Comparison of ENCODE assay signal across 19 cellular contexts in genomic region chr12:101799774-101800173, GRCh38. TPM values are rescaled to one million over a fixed set of nuclear protein-coding genes. Genes with fewer than 3 reads are reported as not detected.
DNase-seq lines count a peak whose midpoint lies in the region; ATAC-seq and TF ChIP-seq lines count a peak whose summit lies in the region.
"Had no signal": no experiment of that assay in that cellular context is flagged by ENCODE, and none has a peak within 500 bp of the region (broad histone marks: within the 10 kb centered on the region; RNA-seq: fewer than 3 reads in every experiment).

No MANE protein-coding gene starts in this region.

- no peak overlapping the region for H2AFZ ChIP-seq in trophoblast cell (ENCODE audit: insufficient read depth, low read length, poor library complexity)

- H3K4ac ChIP-seq in trophoblast cell (ENCODE audit: low read depth, low read length) = no peak overlapping the region

- H3K4me1 ChIP-seq in trophoblast cell (ENCODE audit: control insufficient read depth in 1 of 2, insufficient read depth in 2 of 2, low read length in 2 of 2) = no peaks in the 10 kb centered on the region
- H3K4me1 ChIP-seq: SJSA1 had no signal

- H3K4me3 ChIP-seq in trophoblast cell (ENCODE audit: low read depth, low read length) = no peak overlapping the region
- H3K4me3 ChIP-seq: SJSA1, testis had no signal

- no peak overlapping the region for H4K12ac ChIP-seq in trophoblast cell (ENCODE audit: low read depth, low read length)

- H3K18ac ChIP-seq in trophoblast cell (ENCODE audit: low read length) = no peak overlapping the region

- H2AK5ac ChIP-seq in trophoblast cell (ENCODE audit: low read length) = no peak overlapping the region

- H4K91ac ChIP-seq in trophoblast cell (ENCODE audit: low read depth, low read length) = no peak overlapping the region

- no peak overlapping the region for H2BK12ac ChIP-seq in trophoblast cell (ENCODE audit: low read length)

- TF ChIP-seq CTCF in activated CD8-positive, alpha-beta T cell treated with anti-CD3 and anti-CD28 coated beads for 36 hours (IDR thresholded peaks at IDR 0.05) = no peak

- ATAC-seq in activated naive CD4-positive, alpha-beta T cell treated with anti-CD3 and anti-CD28 coated beads, Interleukin-2, amount 50 U/mL, for 72 hours = peak; percentile 57 to 81
- ATAC-seq in HG02623 (IDR thresholded peaks at IDR 0.05; ENCODE audit: unreplicated experiment) = peak; percentile 44
- peak; percentile 65 for ATAC-seq in activated CD8-positive, alpha-beta T cell treated with anti-CD3 and anti-CD28 coated beads for 36 hours
- ATAC-seq in stimulated activated naive CD8-positive, alpha-beta T cell treated with anti-CD3 and anti-CD28 coated beads, Interleukin-15, amount 100 ng/mL, for 72 hours = peak; percentile 85

- peaks cover 0 to 5% of the 10 kb centered on the region in 2 donors for H3K9me3 Mint-ChIP-seq in activated naive CD4-positive, alpha-beta T cell treated with anti-CD3 and anti-CD28 coated beads, Interleukin-2, amount 50 U/mL, for 72 hours
- no peaks in the 10 kb centered on the region for H3K9me3 Mint-ChIP-seq in activated CD8-positive, alpha-beta T cell treated with anti-CD3 and anti-CD28 coated beads for 36 hours
- H3K9me3 Mint-ChIP-seq in stimulated activated naive CD8-positive, alpha-beta T cell treated with anti-CD3 and anti-CD28 coated beads, Interleukin-15, amount 100 ng/mL, for 72 hours = peaks cover 0 to 5% of the 10 kb centered on the region in 2 donors
- H3K9me3 Mint-ChIP-seq: nephron had no signal

- CTCF ChIA-PET in activated CD8-positive, alpha-beta T cell treated with anti-CD3 and anti-CD28 coated beads for 36 hours (lab: Charles Lee) = interaction anchor here (1.2 to 4.4 kb wide), 2 partner anchors 24 to 31 kb away, joined by 5 to 23 read pairs; partner anchors contain the start of gene GNPTAB

- intact Hi-C loops in activated CD8-positive, alpha-beta T cell treated with anti-CD3 and anti-CD28 coated beads for 36 hours (cut with micrococcal nuclease) = no loop called here

- H3K36me3 ChIP-seq in trophoblast cell (ENCODE audit: control insufficient read depth in 1 of 2, insufficient read depth in 2 of 2, low read length in 2 of 2) = no peaks in the 10 kb centered on the region
- H3K36me3 ChIP-seq: SJSA1 had no signal

- no peaks in the 10 kb centered on the region for H3K79me1 ChIP-seq in trophoblast cell (ENCODE audit: low read length)

- POLR2A ChIA-PET in activated CD8-positive, alpha-beta T cell treated with anti-CD3 and anti-CD28 coated beads for 36 hours (lab: Charles Lee) = interaction anchor here (0.7 kb wide), 1 partner anchor 26 kb away, joined by 3 read pairs; no protein-coding TSS in a partner anchor

- H3K27me3 Mint-ChIP-seq in activated CD8-positive, alpha-beta T cell treated with anti-CD3 and anti-CD28 coated beads for 36 hours = no peaks in the 10 kb centered on the region
- no peaks in the 10 kb centered on the region for H3K27me3 Mint-ChIP-seq in stimulated activated naive CD8-positive, alpha-beta T cell treated with anti-CD3 and anti-CD28 coated beads, Interleukin-15, amount 100 ng/mL, for 72 hours
- H3K27me3 Mint-ChIP-seq: progenitor cell of endocrine pancreas had no signal

- H3K14ac ChIP-seq in trophoblast cell (ENCODE audit: low read length) = no peak overlapping the region

- no peak overlapping the region for H3K9ac ChIP-seq in trophoblast cell (ENCODE audit: low read length)

- H3K4me3 Mint-ChIP-seq in activated CD8-positive, alpha-beta T cell treated with anti-CD3 and anti-CD28 coated beads for 36 hours = peak overlapping the region; percentile 24
- H3K4me3 Mint-ChIP-seq in stimulated activated naive CD8-positive, alpha-beta T cell treated with anti-CD3 and anti-CD28 coated beads, Interleukin-15, amount 100 ng/mL, for 72 hours = peak overlapping the region; percentile 15 to 41
- H3K4me3 Mint-ChIP-seq: nephron had no signal

- no peak overlapping the region for H3K4me2 ChIP-seq in trophoblast cell (ENCODE audit: low read length)

- H3K23ac ChIP-seq in trophoblast cell (ENCODE audit: low read length) = no peak overlapping the region

- H3K36me3 Mint-ChIP-seq in activated naive CD4-positive, alpha-beta T cell treated with anti-CD3 and anti-CD28 coated beads, Interleukin-2, amount 50 U/mL, for 72 hours = peaks cover 0 to 20% of the 10 kb centered on the region in 2 donors
- H3K36me3 Mint-ChIP-seq in activated CD8-positive, alpha-beta T cell treated with anti-CD3 and anti-CD28 coated beads for 36 hours (ENCODE audit: low read depth) = peaks cover 24% of the 10 kb centered on the region

- H2BK5ac ChIP-seq in trophoblast cell (ENCODE audit: low read depth, low read length, poor library complexity) = no peak overlapping the region

- no peak overlapping the region for H3K27ac Mint-ChIP-seq in activated naive CD4-positive, alpha-beta T cell treated with anti-CD3 and anti-CD28 coated beads, Interleukin-2, amount 50 U/mL, for 72 hours
- H3K27ac Mint-ChIP-seq in activated CD8-positive, alpha-beta T cell treated with anti-CD3 and anti-CD28 coated beads for 36 hours = peak overlapping the region; percentile 73
- peak overlapping the region in 1 of 2 donors; percentile 61 for H3K27ac Mint-ChIP-seq in stimulated activated naive CD8-positive, alpha-beta T cell treated with anti-CD3 and anti-CD28 coated beads, Interleukin-15, amount 100 ng/mL, for 72 hours
- H3K27ac Mint-ChIP-seq: nephron, progenitor cell of endocrine pancreas had no signal

- H2BK120ac ChIP-seq in trophoblast cell (ENCODE audit: insufficient read depth, low read length, poor library complexity) = no peak overlapping the region

- H3K79me2 ChIP-seq in trophoblast cell (ENCODE audit: control insufficient read depth, insufficient read depth, low read length, poor library complexity) = no peaks in the 10 kb centered on the region

- no peaks in the 10 kb centered on the region for H3K9me3 ChIP-seq in trophoblast cell (ENCODE audit: insufficient read depth, low read depth, low read length)
- H3K9me3 ChIP-seq: SJSA1, testis had no signal

- no peak for DNase-seq in activated naive CD4-positive, alpha-beta T cell treated with anti-CD3 and anti-CD28 coated beads, Interleukin-2, amount 50 U/mL, for 72 hours (ENCODE audit: low spot score in 2 of 2)
- no peak for DNase-seq in activated naive CD4-positive, alpha-beta T cell treated with anti-CD3 and anti-CD28 coated beads, Interleukin-2, amount 50 U/mL, for 16 hours
- no peak for DNase-seq in activated CD8-positive, alpha-beta T cell treated with anti-CD3 and anti-CD28 coated beads for 36 hours
- no peak for DNase-seq in stimulated activated naive CD8-positive, alpha-beta T cell treated with anti-CD3 and anti-CD28 coated beads, Interleukin-15, amount 100 ng/mL, for 72 hours
- no peak for DNase-seq in stimulated activated CD4-positive, alpha-beta T cell treated with anti-CD3 and anti-CD28 coated beads, Interleukin-15, amount 100 ng/mL, for 24 hours
- no peak for DNase-seq in trophoblast cell
- no peak for DNase-seq in NCI-H1092 treated with DMSO at 0.1 percent for 48 hours (lab: John Stamatoyannopoulos, UW)
- DNase-seq: activated effector memory CD4-positive, alpha-beta T cell treated with Interleukin-2 at 50 U/mL for 16 hours; islet precursor cell; KG1; mesenchymal stem cell; NCI-H1048; stimulated activated CD4-positive, alpha-beta T cell treated with anti-CD3 and anti-CD28 coated beads, Interleukin-4, amount 100 ng/mL, for 24 hours; T1000; testis had no signal

- H3K27me3 ChIP-seq in trophoblast cell (ENCODE audit: insufficient read depth, low read length) = no peaks in the 10 kb centered on the region
- H3K27me3 ChIP-seq: SJSA1, testis had no signal

- no peak overlapping the region for H3K27ac ChIP-seq in trophoblast cell (ENCODE audit: low read depth, low read length)
- H3K27ac ChIP-seq: SJSA1, testis had no signal

- WGBS in trophoblast cell (ENCODE audit: extremely low coverage, insufficient coverage, insufficient read length) = no CpG with 5 or more reads among the region's 3 CpGs

- H4K8ac ChIP-seq in trophoblast cell (ENCODE audit: low read depth, low read length) = no peak overlapping the region

- H3K4me1 Mint-ChIP-seq in activated CD8-positive, alpha-beta T cell treated with anti-CD3 and anti-CD28 coated beads for 36 hours (ENCODE audit: low read depth) = peaks cover 58% of the 10 kb centered on the region
- peaks cover 73% of the 10 kb centered on the region for H3K4me1 Mint-ChIP-seq in stimulated activated naive CD8-positive, alpha-beta T cell treated with anti-CD3 and anti-CD28 coated beads, Interleukin-15, amount 100 ng/mL, for 72 hours
- H3K4me1 Mint-ChIP-seq: nephron had no signal

RNA-seq across cellular contexts. Expression of gene GNPTAB, which starts 31.0 kb away (rescaled TPM):
- 10 to 100 TPM; 22.2 to 48.0 TPM for total RNA-seq in activated naive CD4-positive, alpha-beta T cell treated with anti-CD3 and anti-CD28 coated beads, Interleukin-2, amount 50 U/mL, for 72 hours
- total RNA-seq in activated CD8-positive, alpha-beta T cell treated with anti-CD3 and anti-CD28 coated beads for 36 hours = 10 to 100 TPM; 52.4 to 56.9 TPM
- 17.9 and 18.6 TPM in 2 replicates for polyA plus RNA-seq in trophoblast cell (2013)
